In genomic region chr12:13135336-13136178, GRCh38 we compare ENCODE assay signal across 8 cellular contexts. TPM values are rescaled to one million over a fixed set of nuclear protein-coding genes. Genes with fewer than 3 reads are reported as not detected.
A peak's percentile ranks its signal among the peaks of the same experiment; 100 is the strongest.
DNase-seq lines count a peak whose midpoint lies in the region; ATAC-seq and TF ChIP-seq lines count a peak whose summit lies in the region.

No MANE protein-coding gene starts in this region.

- TF ChIP-seq CTCF in PC-3 (conservative IDR thresholded peaks at IDR 0.05; ENCODE audit: low read depth, low read length) (peak; percentile 31; the same call in 1 of the 2 replicates), Peyer's patch (IDR thresholded peaks at IDR 0.05) (no peak)

- peaks cover 5% of the 10 kb centered on the region for H3F3A ChIP-seq in PC-3 (ENCODE audit: low read length, unreplicated experiment)

- TSS peak; percentile 77 for BruUV-seq in PC-3 (replicated peaks; lab: Mats Ljungman, UMichigan)

- H3K9me3 ChIP-seq in PC-3 (ENCODE audit: low read length) = no peaks in the 10 kb centered on the region
- no peaks in the 10 kb centered on the region for H3K9me3 ChIP-seq in Peyer's patch

- H2AFZ ChIP-seq in PC-3 (ENCODE audit: low read length) = peak overlapping the region; percentile 51; the same call in 1 of the 2 replicates

- no peak overlapping the region for H3K27ac Mint-ChIP-seq in activated CD4-positive, alpha-beta T cell treated with anti-CD3 and anti-CD28 coated beads for 36 hours

- peak overlapping the region; percentile 62 for H3K4me3 ChIP-seq in PC-3 (ENCODE audit: low read length)
- no peak overlapping the region for H3K4me3 ChIP-seq in Peyer's patch

- H3K36me3 ChIP-seq in PC-3 (ENCODE audit: low read depth, low read length) (no peaks in the 10 kb centered on the region), Peyer's patch (no peaks in the 10 kb centered on the region)

- peak overlapping the region; percentile 38 for H3K9ac ChIP-seq in PC-3 (ENCODE audit: low read length)

- H3K4me3 Mint-ChIP-seq in activated CD4-positive, alpha-beta T cell treated with anti-CD3 and anti-CD28 coated beads for 36 hours = no peak overlapping the region

- H3K27me3 ChIP-seq in PC-3 (ENCODE audit: low read length) = no peaks in the 10 kb centered on the region
- no peaks in the 10 kb centered on the region for H3K27me3 ChIP-seq in Peyer's patch

- H3K9me3 Mint-ChIP-seq in activated CD4-positive, alpha-beta T cell treated with anti-CD3 and anti-CD28 coated beads for 36 hours (ENCODE audit: low read depth) = no peaks in the 10 kb centered on the region

- H3K4me1 ChIP-seq in PC-3 (ENCODE audit: insufficient read depth, low read length) (peaks cover 40% of the 10 kb centered on the region), Peyer's patch (peaks cover 0 to 6% (median 0%) of the 10 kb centered on the region in 4 donors)

- H3K9me2 ChIP-seq in PC-3 (replicated peaks; ENCODE audit: low read length) = no peaks in the 10 kb centered on the region

- no peaks in the 10 kb centered on the region for H3K4me1 Mint-ChIP-seq in activated CD4-positive, alpha-beta T cell treated with anti-CD3 and anti-CD28 coated beads for 36 hours

- H3K79me2 ChIP-seq in PC-3 (ENCODE audit: low read length) = no peaks in the 10 kb centered on the region

- ATAC-seq in PC-3 (peak; percentile 94), esophagus mucosa (peak; percentile 98)
- no peak for ATAC-seq in activated CD4-positive, alpha-beta T cell treated with anti-CD3 and anti-CD28 coated beads for 36 hours

- peak; percentile 94 for DNase-seq in AG20443 (ENCODE audit: low spot score)
- peak; percentile 97 for DNase-seq in PC-3
- peak; percentile 17 for DNase-seq in occipital lobe (lab: John Stamatoyannopoulos, UW)
- no peak for DNase-seq in Peyer's patch
- DNase-seq in NCI-H2171 treated with DMSO at 0.1 percent for 48 hours (lab: John Stamatoyannopoulos, UW) = no peak
- no peak for DNase-seq in activated CD4-positive, alpha-beta T cell treated with anti-CD3 and anti-CD28 coated beads for 36 hours
- DNase-seq in activated naive CD4-positive, alpha-beta T cell treated with Interleukin-2 at 50 U/mL for 16 hours = no peak

- peaks cover 4% of the 10 kb centered on the region for H3K27me3 Mint-ChIP-seq in activated CD4-positive, alpha-beta T cell treated with anti-CD3 and anti-CD28 coated beads for 36 hours

- POLR2A ChIA-PET in PC-3 (lab: Charles Lee; ENCODE audit: unreplicated experiment) = interaction anchor here (0.6 to 1.0 kb wide), 4 partner anchors 33 to 62 kb away, joined by 3 to 11 read pairs (median 6); partner anchors contain the start of gene EMP1
- POLR2A ChIA-PET in activated CD4-positive, alpha-beta T cell treated with anti-CD3 and anti-CD28 coated beads for 36 hours (lab: Charles Lee) = no interaction called here

- H3K27ac ChIP-seq in PC-3 (ENCODE audit: low read length) (peak overlapping the region; percentile 89), Peyer's patch (no peak overlapping the region)

- H3K4me2 ChIP-seq in PC-3 (ENCODE audit: low read length) = peak overlapping the region; percentile 78

- no peak for TF ChIP-seq POLR2A in Peyer's patch (IDR thresholded peaks at IDR 0.05)

- no peaks in the 10 kb centered on the region for H3K36me3 Mint-ChIP-seq in activated CD4-positive, alpha-beta T cell treated with anti-CD3 and anti-CD28 coated beads for 36 hours (ENCODE audit: low read depth)

- CTCF ChIA-PET in PC-3 (lab: Charles Lee) = interaction anchor here (0.5 to 0.6 kb wide), 3 partner anchors 8 to 44 kb away, joined by 3 to 6 read pairs (median 3); no protein-coding TSS in a partner anchor
- CTCF ChIA-PET in activated CD4-positive, alpha-beta T cell treated with anti-CD3 and anti-CD28 coated beads for 36 hours (lab: Charles Lee) = interaction anchor here (0.8 to 1.3 kb wide), 4 partner anchors 25 to 100 kb away, joined by 3 to 4 read pairs (median 4); no protein-coding TSS in a partner anchor

- no peaks in the 10 kb centered on the region for H4K20me1 ChIP-seq in PC-3 (ENCODE audit: low read length)

- intact Hi-C loops in PC-3 (cut with micrococcal nuclease) = loop anchor here (1.0 to 5.0 kb wide), 4 partner anchors 37 to 133 kb away; partner anchors contain the start of genes EMP1 and HEBP1
- intact Hi-C loops in activated CD4-positive, alpha-beta T cell treated with anti-CD3 and anti-CD28 coated beads for 36 hours (cut with DNase I, micrococcal nuclease) = no loop called here

RNA-seq across cellular contexts. Expression of gene GSG1, which starts 32.1 kb away (rescaled TPM):
- 0.77 TPM in 1 of 2 replicates, not detected in the other for total RNA-seq in PC-3 (2014; rRNA removed)
- not detected for total RNA-seq in esophagus mucosa
- total RNA-seq in occipital lobe = not detected
- total RNA-seq in Peyer's patch = 1 to 10 TPM in 1 of 4 donors, not detected in 3; 1.1 TPM
- not detected for total RNA-seq in activated CD4-positive, alpha-beta T cell treated with anti-CD3 and anti-CD28 coated beads for 36 hours

Comparison
In these comparisons a context has a peak if more than half of its experiments do, and no peak if none do; other contexts are left out.
1. DNase-seq: peak in AG20443 (single experiment), PC-3 (single experiment) and occipital lobe (single experiment); none in Peyer's patch (0 of 3), NCI-H2171 treated with DMSO at 0.1 percent for 48 hours (single experiment), activated CD4-positive, alpha-beta T cell treated with anti-CD3 and anti-CD28 coated beads for 36 hours (single experiment) and activated naive CD4-positive, alpha-beta T cell treated with Interleukin-2 at 50 U/mL for 16 hours (single experiment).